ENCODE assay signal across 25 cellular contexts in the genomic region with DNA sequence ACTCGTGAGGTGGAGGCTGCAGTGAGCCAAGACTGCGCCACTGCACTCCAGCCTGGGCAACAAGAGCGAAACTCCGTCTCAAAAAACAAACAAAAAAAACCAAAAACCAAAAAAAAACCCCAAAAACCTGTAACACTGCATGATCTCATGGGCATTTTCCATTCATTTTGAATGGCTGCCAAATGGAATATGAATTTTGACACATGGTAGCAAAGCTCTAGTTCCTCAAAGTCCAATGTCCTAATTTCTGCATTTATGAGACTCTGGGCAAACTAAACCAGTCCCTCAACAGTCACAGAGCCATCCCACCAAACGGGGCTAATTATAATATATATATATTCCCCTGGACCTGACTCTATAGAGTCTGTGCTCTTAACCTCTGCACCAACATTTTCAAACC.
DNase-seq lines count a peak whose midpoint lies in the region; ATAC-seq and TF ChIP-seq lines count a peak whose summit lies in the region.
"Had no signal": no experiment of that assay in that cellular context is flagged by ENCODE, and none has a peak within 500 bp of the region (broad histone marks: within the 10 kb centered on the region; RNA-seq: fewer than 3 reads in every experiment).

No MANE protein-coding gene starts in this region.

- H3K36me3 ChIP-seq in BLaER1 (peaks cover 69% of the 10 kb centered on the region), SU-DHL-6 (ENCODE audit: low read length) (peaks cover 38% of the 10 kb centered on the region)
- H3K36me3 ChIP-seq: ovary had no signal

- no peaks in the 10 kb centered on the region for H3K9me2 ChIP-seq in SU-DHL-6 (replicated peaks; ENCODE audit: insufficient read depth, low read length)

- H3K9ac ChIP-seq in BLaER1 (no peak overlapping the region), SU-DHL-6 (ENCODE audit: low read length) (no peak overlapping the region)

- H3K4me2 ChIP-seq in BLaER1 (peak overlapping the region; percentile 96), SU-DHL-6 (ENCODE audit: low read depth, low read length, poor library complexity, severe bottlenecking) (no peak overlapping the region)

- no peaks in the 10 kb centered on the region for H3K27me3 ChIP-seq in BLaER1
- no peaks in the 10 kb centered on the region for H3K27me3 ChIP-seq in SU-DHL-6 (ENCODE audit: low read length)
- H3K27me3 ChIP-seq: adrenal gland, BE2C, dorsolateral prefrontal cortex, esophagus squamous epithelium, foreskin keratinocyte, heart left ventricle, ovary had no signal

- H3K4me1 ChIP-seq in BLaER1, result peaks cover 73% of the 10 kb centered on the region
- H3K4me1 ChIP-seq: BE2C, foreskin keratinocyte had no signal

- H2AFZ ChIP-seq in SU-DHL-6 (ENCODE audit: low read depth, low read length, severe bottlenecking), result no peak overlapping the region

- no peak overlapping the region; the same call in 1 of the 2 replicates for H3K27ac ChIP-seq in BLaER1
- H3K27ac ChIP-seq in SU-DHL-6 (ENCODE audit: low read depth, low read length), result peak overlapping the region; percentile 97; the same call in 1 of the 2 replicates
- H3K27ac ChIP-seq: esophagus squamous epithelium, foreskin keratinocyte, lower lobe of right lung, ovary had no signal

- H3K9me3 ChIP-seq in BLaER1, result no peaks in the 10 kb centered on the region
- H3K9me3 ChIP-seq in SU-DHL-6 (ENCODE audit: insufficient read depth, low read length), result no peaks in the 10 kb centered on the region
- H3K9me3 ChIP-seq: adrenal gland, BE2C, esophagus squamous epithelium, heart left ventricle, lower lobe of right lung, ovary had no signal

- TF ChIP-seq CTCF in SU-DHL-6 (IDR thresholded peaks at IDR 0.05; ENCODE audit: insufficient read depth, low read length, poor library complexity, severe bottlenecking), result no peak

- H4K20me1 ChIP-seq in BLaER1, result no peaks in the 10 kb centered on the region
- no peaks in the 10 kb centered on the region for H4K20me1 ChIP-seq in SU-DHL-6 (ENCODE audit: low read depth, low read length)

- ATAC-seq in left lobe of liver (peak; percentile 60), GM21390 (IDR thresholded peaks at IDR 0.05; ENCODE audit: unreplicated experiment) (no peak)
- ATAC-seq: foreskin keratinocyte, heart left ventricle, lower lobe of right lung, natural killer cell had no signal

- H3F3A ChIP-seq in SU-DHL-6 (ENCODE audit: insufficient read depth), result peaks cover 21% of the 10 kb centered on the region

- H3K4me3 ChIP-seq in BLaER1 (no peak overlapping the region), SU-DHL-6 (ENCODE audit: insufficient read depth, low read length, poor library complexity, severe bottlenecking) (no peak overlapping the region)
- H3K4me3 ChIP-seq: adrenal gland, dorsolateral prefrontal cortex, esophagus squamous epithelium, heart left ventricle, lower lobe of right lung, ovary had no signal

- in situ Hi-C loops in ACHN (cut with HindIII; ENCODE audit: low pct_ligation_motif_present, low pct_unique_long_range_greater_than_20kb, low sequenced_read_pairs), result no loop called here

- DNase-seq in GF-D8 (lab: John Stamatoyannopoulos, UW) (peak; percentile 9), left lobe of liver (ENCODE audit: low spot score) (no peak), ACHN (no peak)
- DNase-seq in stimulated activated CD4-positive, alpha-beta T cell treated with anti-CD3 and anti-CD28 coated beads, Interleukin-12 subunit alpha, Interleukin-12 subunit beta, amount 100 ng/mL, for 4 hours, result no peak
- DNase-seq: activated CD4-positive, alpha-beta T cell treated with anti-CD3 and anti-CD28 coated beads, Interleukin-2, amount 50 U/mL, for 48 hours; activated naive CD4-positive, alpha-beta T cell treated with anti-CD3 and anti-CD28 coated beads for 36 hours; adrenal gland; BE2C; COR-L47; dorsolateral prefrontal cortex; esophagus squamous epithelium; foreskin keratinocyte; GOT3; heart left ventricle; kidney; lower lobe of right lung; natural killer cell; NCI-H1105; NCI-H187 treated with DMSO at 0.1 percent for 48 hours; NCI-H2171; ovary; stimulated activated naive CD4-positive, alpha-beta T cell treated with Interleukin-2 at 50 U/mL for 16 hours had no signal

- H3K79me2 ChIP-seq in SU-DHL-6 (ENCODE audit: insufficient read depth, low read length), result peaks cover 40% of the 10 kb centered on the region
